ENCODE assay signal across 17 cellular contexts in genomic region chr13:76129305-76130040, GRCh38.
"Had no signal": no experiment of that assay in that cellular context is flagged by ENCODE, and none has a peak within 500 bp of the region (broad histone marks: within the 10 kb centered on the region; RNA-seq: fewer than 3 reads in every experiment).

No MANE protein-coding gene starts in this region.

- H3K36me3 Mint-ChIP-seq: activated naive CD8-positive, alpha-beta T cell treated with anti-CD3 and anti-CD28 coated beads, Interleukin-2, amount 10 ng/mL, durations not matched to agents 7 days and 5 days had no signal

- H3K9me3 ChIP-seq: psoas muscle, testis had no signal

- H3K36me3 ChIP-seq: stomach had no signal

- DNase-seq: activated CD4-positive, alpha-beta T cell treated with anti-CD3 and anti-CD28 coated beads, Interleukin-2, amount 50 U/mL, for 1 hour; activated CD8-positive, alpha-beta memory T cell treated with anti-CD3 and anti-CD28 coated beads for 24 hours; activated naive CD8-positive, alpha-beta T cell treated with anti-CD3 and anti-CD28 coated beads, Interleukin-2, amount 10 ng/mL, durations not matched to agents 7 days and 5 days; anterior cingulate cortex; cerebellar nuclear complex; dermis blood vessel endothelial cell; foreskin keratinocyte; glutamatergic neuron; mesenchymal stem cell; nephron progenitor cell; psoas muscle; stimulated activated CD4-positive, alpha-beta T cell treated with anti-CD3 and anti-CD28 coated beads, Interleukin-1b, Interleukin-23, amount 100 ng/mL, for 48 hours; stomach; testis had no signal

- H3K4me3 Mint-ChIP-seq: activated naive CD8-positive, alpha-beta T cell treated with anti-CD3 and anti-CD28 coated beads, Interleukin-2, amount 10 ng/mL, durations not matched to agents 7 days and 5 days; nephron progenitor cell had no signal

- H3K27me3 Mint-ChIP-seq: activated naive CD8-positive, alpha-beta T cell treated with anti-CD3 and anti-CD28 coated beads, Interleukin-2, amount 10 ng/mL, durations not matched to agents 7 days and 5 days had no signal

- H3K27ac Mint-ChIP-seq: activated naive CD8-positive, alpha-beta T cell treated with anti-CD3 and anti-CD28 coated beads, Interleukin-2, amount 10 ng/mL, durations not matched to agents 7 days and 5 days; nephron progenitor cell had no signal

- H3K4me1 ChIP-seq: foreskin keratinocyte, psoas muscle, stomach, testis had no signal

- ATAC-seq: activated CD4-positive, CD25-positive, alpha-beta regulatory T cell treated with anti-CD3 and anti-CD28 coated beads, Interleukin-2, amount 50 U/mL, for 24 hours; esophagus mucosa; foreskin keratinocyte; psoas muscle; sciatic nerve had no signal

- H3K27ac ChIP-seq: foreskin keratinocyte, psoas muscle, stomach, testis had no signal

- H3K27me3 ChIP-seq: foreskin keratinocyte, stomach, testis had no signal

- H3K4me1 Mint-ChIP-seq: activated naive CD8-positive, alpha-beta T cell treated with anti-CD3 and anti-CD28 coated beads, Interleukin-2, amount 10 ng/mL, durations not matched to agents 7 days and 5 days; nephron progenitor cell had no signal

- H3K4me3 ChIP-seq: psoas muscle, stomach, testis had no signal
